12 cellular contexts compared by ENCODE assay signal in the genomic region with DNA sequence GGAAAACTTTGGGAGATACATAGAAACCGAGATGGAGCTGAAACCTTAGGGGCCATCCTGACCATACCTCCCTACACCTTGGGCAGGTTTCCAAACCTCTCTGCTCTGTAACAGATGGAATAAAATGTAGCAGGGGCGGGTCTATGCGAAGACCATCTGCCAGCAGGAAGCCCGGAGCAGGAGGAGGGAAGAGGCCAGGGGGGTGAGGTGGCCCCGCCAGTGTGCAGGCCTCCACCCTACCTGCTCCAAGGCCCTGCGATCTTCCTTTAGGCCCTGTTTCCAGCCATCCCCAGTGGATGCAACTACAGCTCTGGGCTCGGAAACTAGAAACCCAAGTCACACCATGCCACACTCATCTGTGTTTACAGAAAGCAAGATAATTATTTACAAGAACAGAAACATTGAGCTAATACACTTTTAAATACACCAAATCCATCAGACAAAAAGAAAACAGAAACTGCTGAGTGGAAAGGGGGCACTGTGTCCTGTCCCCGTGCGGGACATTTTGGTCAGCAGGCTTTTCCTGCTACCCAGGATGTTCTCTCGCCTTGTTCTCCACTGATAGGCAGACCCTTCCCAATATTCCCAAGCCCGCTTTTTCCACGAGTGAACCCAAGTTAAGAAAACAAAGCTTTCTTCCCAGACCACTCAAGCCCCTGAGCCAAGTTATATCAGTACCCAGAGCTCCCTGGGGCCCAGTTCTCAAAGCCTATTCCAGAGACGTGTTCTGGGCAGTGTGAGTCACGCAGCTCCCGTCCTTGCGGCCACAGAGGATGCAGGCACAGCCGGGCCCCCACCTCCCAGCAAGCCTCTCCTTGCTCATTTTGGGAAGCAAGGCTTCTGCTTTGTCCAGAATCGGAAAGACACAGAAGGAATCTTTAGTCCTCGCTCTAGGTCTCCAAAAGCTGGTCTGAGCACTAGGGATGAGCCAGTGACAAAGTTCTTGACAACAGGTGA. TPM values are rescaled to one million over a fixed set of nuclear protein-coding genes. Genes with fewer than 3 reads are reported as not detected.
DNase-seq lines count a peak whose midpoint lies in the region; ATAC-seq and TF ChIP-seq lines count a peak whose summit lies in the region.
"Had no signal": no experiment of that assay in that cellular context is flagged by ENCODE, and none has a peak within 500 bp of the region (broad histone marks: within the 10 kb centered on the region; RNA-seq: fewer than 3 reads in every experiment).

No MANE protein-coding gene starts in this region.

- peaks cover 21 to 31% of the 10 kb centered on the region in 2 donors for H3K27me3 Mint-ChIP-seq in effector memory CD8-positive, alpha-beta T cell
- peaks cover 6 to 10% of the 10 kb centered on the region in 2 donors for H3K27me3 Mint-ChIP-seq in CD8-positive, alpha-beta memory T cell
- peaks cover 42% of the 10 kb centered on the region for H3K27me3 Mint-ChIP-seq in nephron progenitor cell (ENCODE audit: low read depth, poor library complexity)

- H3K27ac ChIP-seq in left lung: no peak overlapping the region
- H3K27ac ChIP-seq in vagina: peak overlapping the region; percentile 64
- H3K27ac ChIP-seq in CD8-positive, alpha-beta memory T cell (ENCODE audit: low read depth, low read length): no peak overlapping the region
- H3K27ac ChIP-seq: body of pancreas, parathyroid adenoma, thyroid gland had no signal

- POLR2A ChIA-PET in CD8-positive, alpha-beta memory T cell (lab: Charles Lee): no interaction called here

- no peaks in the 10 kb centered on the region for H3K36me3 Mint-ChIP-seq in effector memory CD8-positive, alpha-beta T cell (ENCODE audit: insufficient read depth)
- H3K36me3 Mint-ChIP-seq in CD8-positive, alpha-beta memory T cell: no peaks in the 10 kb centered on the region
- H3K36me3 Mint-ChIP-seq in nephron progenitor cell (ENCODE audit: low read depth): peaks cover 7% of the 10 kb centered on the region

- no peak for TF ChIP-seq POLR2A in vagina (IDR thresholded peaks at IDR 0.05)

- H3K9me3 Mint-ChIP-seq in effector memory CD8-positive, alpha-beta T cell: no peaks in the 10 kb centered on the region
- H3K9me3 Mint-ChIP-seq in CD8-positive, alpha-beta memory T cell: peaks cover 0 to 3% (median 0%) of the 10 kb centered on the region in 5 donors
- H3K9me3 Mint-ChIP-seq in nephron progenitor cell: peaks cover 20% of the 10 kb centered on the region
- H3K9me3 Mint-ChIP-seq: T-helper 2 cell treated with Interferon-gamma antibody and Interleukin-4, amounts not matched to agents 5 μg/mL and 100 μg/mL, for 36 hours had no signal

- no peaks in the 10 kb centered on the region for H3K9me3 ChIP-seq in left lung
- H3K9me3 ChIP-seq in vagina: no peaks in the 10 kb centered on the region
- H3K9me3 ChIP-seq in CD8-positive, alpha-beta memory T cell (ENCODE audit: low read length): no peaks in the 10 kb centered on the region
- H3K9me3 ChIP-seq: body of pancreas, thyroid gland had no signal

- H3K27me3 ChIP-seq in left lung (peaks cover 0 to 3% of the 10 kb centered on the region in 2 donors), vagina (no peaks in the 10 kb centered on the region)
- no peaks in the 10 kb centered on the region for H3K27me3 ChIP-seq in CD8-positive, alpha-beta memory T cell (ENCODE audit: insufficient read depth, low read length, poor library complexity, severe bottlenecking)
- H3K27me3 ChIP-seq: body of pancreas, thyroid gland had no signal

- no peak for TF ChIP-seq CTCF in left lung (IDR thresholded peaks at IDR 0.05)
- no peak for TF ChIP-seq CTCF in vagina (IDR thresholded peaks at IDR 0.05)
- TF ChIP-seq CTCF in nephron progenitor cell (IDR thresholded peaks at IDR 0.05): no peak

- intact Hi-C loops in left lung (cut with DNase I) (no loop called here), vagina (cut with DNase I) (no loop called here)

- peak; percentile 14 for DNase-seq in activated effector memory CD4-positive, alpha-beta T cell treated with anti-CD3 and anti-CD28 coated beads, Interleukin-2, amount 50 U/mL, for 16 hours
- DNase-seq in activated effector memory CD4-positive, alpha-beta T cell treated with Interleukin-2 at 50 U/mL for 16 hours: no peak
- DNase-seq in amniotic epithelial cell (ENCODE audit: low read depth): peak; percentile 29
- DNase-seq in left lung: peak in 1 of 2 donors; percentile 53
- DNase-seq in vagina (ENCODE audit: extremely low spot score in 2 of 2): no peak
- no peak for DNase-seq in effector memory CD8-positive, alpha-beta T cell
- DNase-seq in CD8-positive, alpha-beta memory T cell: no peak
- DNase-seq in nephron progenitor cell: no peak
- DNase-seq: thyroid gland had no signal

- H3K4me3 Mint-ChIP-seq in effector memory CD8-positive, alpha-beta T cell: no peak overlapping the region
- no peak overlapping the region for H3K4me3 Mint-ChIP-seq in CD8-positive, alpha-beta memory T cell
- no peak overlapping the region for H3K4me3 Mint-ChIP-seq in nephron progenitor cell
- H3K4me3 Mint-ChIP-seq: T-helper 2 cell treated with Interferon-gamma antibody and Interleukin-4, amounts not matched to agents 5 μg/mL and 100 μg/mL, for 36 hours had no signal

- H3K27ac Mint-ChIP-seq in effector memory CD8-positive, alpha-beta T cell: no peak overlapping the region
- H3K27ac Mint-ChIP-seq in CD8-positive, alpha-beta memory T cell: no peak overlapping the region
- no peak overlapping the region for H3K27ac Mint-ChIP-seq in nephron progenitor cell
- H3K27ac Mint-ChIP-seq: T-helper 2 cell treated with Interferon-gamma antibody and Interleukin-4, amounts not matched to agents 5 μg/mL and 100 μg/mL, for 36 hours had no signal

- H3K36me3 ChIP-seq in left lung: no peaks in the 10 kb centered on the region
- H3K36me3 ChIP-seq in vagina: no peaks in the 10 kb centered on the region
- H3K36me3 ChIP-seq in CD8-positive, alpha-beta memory T cell (ENCODE audit: insufficient read depth, low read length): no peaks in the 10 kb centered on the region
- H3K36me3 ChIP-seq: thyroid gland had no signal

- CTCF ChIA-PET in CD8-positive, alpha-beta memory T cell (lab: Charles Lee): no interaction called here

- H3K4me3 ChIP-seq in left lung (no peak overlapping the region), vagina (no peak overlapping the region)
- no peak overlapping the region for H3K4me3 ChIP-seq in CD8-positive, alpha-beta memory T cell (ENCODE audit: low read length)
- H3K4me3 ChIP-seq: body of pancreas, thyroid gland had no signal

- no peaks in the 10 kb centered on the region for H3K4me1 ChIP-seq in left lung
- H3K4me1 ChIP-seq in vagina: peaks cover 12% of the 10 kb centered on the region
- no peaks in the 10 kb centered on the region for H3K4me1 ChIP-seq in CD8-positive, alpha-beta memory T cell (ENCODE audit: insufficient read depth, low read length)
- H3K4me1 ChIP-seq: body of pancreas, parathyroid adenoma, thyroid gland had no signal

- ATAC-seq in left lung: peak; percentile 45
- ATAC-seq in effector memory CD8-positive, alpha-beta T cell (replicated peaks): no peak
- ATAC-seq: body of pancreas had no signal

- peaks cover 0 to 3% of the 10 kb centered on the region in 2 donors for H3K4me1 Mint-ChIP-seq in effector memory CD8-positive, alpha-beta T cell (ENCODE audit: low read depth in 2 of 2)
- H3K4me1 Mint-ChIP-seq in CD8-positive, alpha-beta memory T cell: no peaks in the 10 kb centered on the region
- H3K4me1 Mint-ChIP-seq in nephron progenitor cell: peaks cover 35% of the 10 kb centered on the region

RNA-seq across cellular contexts. Expression of a gene that starts 17.3 kb away (rescaled TPM):
- total RNA-seq in left lung (not detected), vagina (not detected)
- total RNA-seq in CD8-positive, alpha-beta memory T cell: not detected
- polyA plus RNA-seq in CD8-positive, alpha-beta memory T cell: not detected
- total RNA-seq: body of pancreas had no signal

Comparison
In these comparisons a context has a peak if more than half of its experiments do, and no peak if none do; other contexts are left out.
1. DNase-seq: peak in activated effector memory CD4-positive, alpha-beta T cell treated with anti-CD3 and anti-CD28 coated beads, Interleukin-2, amount 50 U/mL, for 16 hours (single experiment) and amniotic epithelial cell (single experiment); none in activated effector memory CD4-positive, alpha-beta T cell treated with Interleukin-2 at 50 U/mL for 16 hours (single experiment), vagina (0 of 2), effector memory CD8-positive, alpha-beta T cell (0 of 3), CD8-positive, alpha-beta memory T cell (0 of 5) and nephron progenitor cell (single experiment).